Comparison of ENCODE assay signal across 10 cellular contexts in the genomic region with DNA sequence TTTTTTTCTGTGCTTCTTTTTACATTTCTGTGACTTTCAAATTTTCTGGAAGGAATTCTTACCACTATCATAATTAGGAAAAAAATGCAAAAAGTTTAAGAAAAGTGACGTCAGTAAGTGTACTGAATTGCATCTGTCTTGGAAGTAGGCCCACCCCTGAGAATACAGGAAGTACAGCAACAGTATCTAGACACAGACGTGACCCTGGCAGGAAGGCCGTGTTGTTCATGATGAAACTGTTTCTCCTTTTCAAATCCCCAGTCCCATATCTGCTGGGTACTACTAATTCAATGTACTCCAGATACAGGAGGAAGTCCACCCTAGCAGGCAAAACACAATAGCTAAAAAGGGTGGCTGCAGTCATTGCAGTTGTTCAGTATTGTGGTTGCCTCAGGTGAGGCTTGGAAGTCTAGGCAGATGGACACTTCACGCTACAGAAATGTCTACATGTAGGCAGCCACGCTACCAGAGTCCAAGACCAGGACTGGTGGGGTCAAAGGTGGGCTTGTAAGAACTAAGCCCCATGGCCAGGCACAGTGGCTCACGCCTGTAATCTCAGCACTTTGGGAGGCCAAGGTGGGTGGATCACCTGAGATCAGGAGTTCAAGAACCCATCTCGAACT. TPM values are rescaled to one million over a fixed set of nuclear protein-coding genes. Genes with fewer than 3 reads are reported as not detected.
DNase-seq lines count a peak whose midpoint lies in the region; ATAC-seq and TF ChIP-seq lines count a peak whose summit lies in the region.
"Had no signal": no experiment of that assay in that cellular context is flagged by ENCODE, and none has a peak within 500 bp of the region (broad histone marks: within the 10 kb centered on the region; RNA-seq: fewer than 3 reads in every experiment).

No MANE protein-coding gene starts in this region.

- H3K4me2 ChIP-seq in GM23338 = no peak overlapping the region

- no peaks in the 10 kb centered on the region for H3K9me3 ChIP-seq in CD8-positive, alpha-beta memory T cell (ENCODE audit: low read length)
- no peaks in the 10 kb centered on the region for H3K9me3 ChIP-seq in T-helper 17 cell (ENCODE audit: control insufficient read depth, low read length, poor library complexity, severe bottlenecking)
- H3K9me3 ChIP-seq in suprapubic skin = no peaks in the 10 kb centered on the region
- H3K9me3 ChIP-seq in effector memory CD4-positive, alpha-beta T cell (ENCODE audit: control insufficient read depth, low read length) = no peaks in the 10 kb centered on the region

- H3K79me2 ChIP-seq in GM23338 (replicated peaks; ENCODE audit: insufficient read depth) = no peaks in the 10 kb centered on the region

- no peaks in the 10 kb centered on the region for H3F3A ChIP-seq in GM23338 (replicated peaks; ENCODE audit: low read depth)

- peak in 1 of 5 donors; percentile 37 for DNase-seq in CD8-positive, alpha-beta memory T cell
- DNase-seq in T-helper 17 cell (no peak), fibroblast of the aortic adventitia (ENCODE audit: low read depth) (peak; percentile 81), pons (ENCODE audit: low spot score) (peak; percentile 78), activated gamma-delta T cell (lab: John Stamatoyannopoulos, UW) (no peak), suprapubic skin (ENCODE audit: low spot score in 2 of 2) (no peak), GM23338 (ENCODE audit: low spot score) (no peak)
- DNase-seq in effector memory CD4-positive, alpha-beta T cell = no peak
- DNase-seq: NCI-H2029 had no signal

- POLR2A ChIA-PET in CD8-positive, alpha-beta memory T cell (lab: Charles Lee) = no interaction called here

- TF ChIP-seq CTCF in fibroblast of the aortic adventitia (IDR thresholded peaks at IDR 0.05; ENCODE audit: insufficient read depth, low read length) (no peak), suprapubic skin (IDR thresholded peaks at IDR 0.05) (no peak), GM23338 (conservative IDR thresholded peaks at IDR 0.05; ENCODE audit: low read depth in 2 of 2) (no peak)

- peaks cover 0 to 2% (median 0%) of the 10 kb centered on the region in 5 donors for H3K9me3 Mint-ChIP-seq in CD8-positive, alpha-beta memory T cell
- H3K9me3 Mint-ChIP-seq in GM23338 = no peaks in the 10 kb centered on the region; the same call in 2 of the 3 replicates
- H3K9me3 Mint-ChIP-seq: brain had no signal

- H3K4me3 ChIP-seq in CD8-positive, alpha-beta memory T cell (ENCODE audit: low read length) = no peak overlapping the region
- no peak overlapping the region for H3K4me3 ChIP-seq in fibroblast of the aortic adventitia (ENCODE audit: low read depth, low read length)
- H3K4me3 ChIP-seq in suprapubic skin = no peak overlapping the region
- no peak overlapping the region for H3K4me3 ChIP-seq in effector memory CD4-positive, alpha-beta T cell (ENCODE audit: insufficient read depth, low read depth, low read length, poor library complexity, severe bottlenecking)
- H3K4me3 ChIP-seq in GM23338 = no peak overlapping the region

- WGBS in suprapubic skin = 77% methylated on average over 7 of the region's 7 CpGs

- H3K36me3 ChIP-seq in CD8-positive, alpha-beta memory T cell (ENCODE audit: insufficient read depth, low read length) = no peaks in the 10 kb centered on the region
- H3K36me3 ChIP-seq in suprapubic skin = no peaks in the 10 kb centered on the region
- H3K36me3 ChIP-seq in effector memory CD4-positive, alpha-beta T cell (ENCODE audit: control insufficient read depth, insufficient read depth, low read length) = no peaks in the 10 kb centered on the region
- H3K36me3 ChIP-seq in GM23338 (ENCODE audit: insufficient read depth) = no peaks in the 10 kb centered on the region

- no peak overlapping the region for H3K27ac ChIP-seq in CD8-positive, alpha-beta memory T cell (ENCODE audit: low read depth, low read length)
- H3K27ac ChIP-seq in suprapubic skin (no peak overlapping the region), GM23338 (ENCODE audit: low read depth) (no peak overlapping the region)
- H3K27ac ChIP-seq in effector memory CD4-positive, alpha-beta T cell (ENCODE audit: insufficient read depth, low read length, poor library complexity, severe bottlenecking) = no peak overlapping the region

- ATAC-seq in T-helper 17 cell (peak; percentile 49), GM23338 (no peak)

- H4K20me1 ChIP-seq in GM23338 (replicated peaks; ENCODE audit: insufficient read depth) = no peaks in the 10 kb centered on the region

- CTCF ChIA-PET in CD8-positive, alpha-beta memory T cell (lab: Charles Lee) = interaction anchor here (1.0 to 1.3 kb wide), 3 partner anchors 18 to 89 kb away, joined by 3 to 4 read pairs (median 4); partner anchors contain the start of gene ITM2B

- peaks cover 24 to 45% (median 25%) of the 10 kb centered on the region in 3 donors for H3K4me1 Mint-ChIP-seq in CD8-positive, alpha-beta memory T cell
- H3K4me1 Mint-ChIP-seq in T-helper 17 cell (peaks cover 19% of the 10 kb centered on the region), GM23338 (no peaks in the 10 kb centered on the region)
- H3K4me1 Mint-ChIP-seq: brain had no signal

- H3K4me3 Mint-ChIP-seq in CD8-positive, alpha-beta memory T cell = peak overlapping the region in 2 of 7 donors; percentile 49 to 52
- H3K4me3 Mint-ChIP-seq in T-helper 17 cell (no peak overlapping the region), GM23338 (no peak overlapping the region)
- H3K4me3 Mint-ChIP-seq: brain had no signal

- no peaks in the 10 kb centered on the region for H3K27me3 Mint-ChIP-seq in CD8-positive, alpha-beta memory T cell
- H3K27me3 Mint-ChIP-seq in T-helper 17 cell = no peaks in the 10 kb centered on the region
- peaks cover 2% of the 10 kb centered on the region for H3K27me3 Mint-ChIP-seq in GM23338 (ENCODE audit: insufficient read depth, low read depth, poor library complexity)
- H3K27me3 Mint-ChIP-seq: brain had no signal

- H2AFZ ChIP-seq in GM23338 = no peak overlapping the region

- H3K36me3 Mint-ChIP-seq in CD8-positive, alpha-beta memory T cell = peaks cover 0 to 7% (median 0%) of the 10 kb centered on the region in 3 donors
- peaks cover 3% of the 10 kb centered on the region for H3K36me3 Mint-ChIP-seq in T-helper 17 cell (ENCODE audit: low read depth)
- no peaks in the 10 kb centered on the region; the same call in 2 of the 3 replicates for H3K36me3 Mint-ChIP-seq in GM23338 (ENCODE audit: low read depth)
- H3K36me3 Mint-ChIP-seq: brain had no signal

- no peaks in the 10 kb centered on the region for H3K9me2 ChIP-seq in GM23338 (ENCODE audit: insufficient read depth)

- peaks cover 11% of the 10 kb centered on the region for H3K4me1 ChIP-seq in CD8-positive, alpha-beta memory T cell (ENCODE audit: insufficient read depth, low read length)
- H3K4me1 ChIP-seq in suprapubic skin (peaks cover 6% of the 10 kb centered on the region), GM23338 (ENCODE audit: insufficient read depth) (no peaks in the 10 kb centered on the region)
- peaks cover 6% of the 10 kb centered on the region for H3K4me1 ChIP-seq in effector memory CD4-positive, alpha-beta T cell (ENCODE audit: control insufficient read depth, insufficient read depth, low read length, poor library complexity, severe bottlenecking)

- H3K27me3 ChIP-seq in CD8-positive, alpha-beta memory T cell (ENCODE audit: insufficient read depth, low read length, poor library complexity, severe bottlenecking) = no peaks in the 10 kb centered on the region
- H3K27me3 ChIP-seq in suprapubic skin (no peaks in the 10 kb centered on the region), GM23338 (ENCODE audit: insufficient read depth) (no peaks in the 10 kb centered on the region)
- no peaks in the 10 kb centered on the region for H3K27me3 ChIP-seq in effector memory CD4-positive, alpha-beta T cell (replicated peaks; ENCODE audit: control insufficient read depth, insufficient read depth, low read length, poor library complexity, severe bottlenecking)

- TF ChIP-seq POLR2A in suprapubic skin (IDR thresholded peaks at IDR 0.05) = no peak

- TF ChIP-seq EP300 in suprapubic skin (IDR thresholded peaks at IDR 0.05) = no peak

- H3K27ac Mint-ChIP-seq in CD8-positive, alpha-beta memory T cell = peak overlapping the region; percentile 31 to 90 (median 66)
- peak overlapping the region; percentile 65 for H3K27ac Mint-ChIP-seq in T-helper 17 cell
- no peak overlapping the region for H3K27ac Mint-ChIP-seq in GM23338
- H3K27ac Mint-ChIP-seq: brain had no signal

TF ChIP-seq in GM23338, 12 proteins besides CTCF, POLR2A, EP300 and RAD21 (continues in another document):
- TF ChIP-seq EZH2phosphoT487 (IDR thresholded peaks at IDR 0.05; ENCODE audit: unreplicated experiment) (no peak), ZNF114 (CRISPR knock-in tag; IDR thresholded peaks at IDR 0.05) (no peak), ZNF331 (CRISPR knock-in tag; IDR thresholded peaks at IDR 0.05; ENCODE audit: low read depth) (no peak), CREB1 (CRISPR knock-in tag; IDR thresholded peaks at IDR 0.05; ENCODE audit: low read depth) (no peak)
- TF ChIP-seq, protein P1, sequence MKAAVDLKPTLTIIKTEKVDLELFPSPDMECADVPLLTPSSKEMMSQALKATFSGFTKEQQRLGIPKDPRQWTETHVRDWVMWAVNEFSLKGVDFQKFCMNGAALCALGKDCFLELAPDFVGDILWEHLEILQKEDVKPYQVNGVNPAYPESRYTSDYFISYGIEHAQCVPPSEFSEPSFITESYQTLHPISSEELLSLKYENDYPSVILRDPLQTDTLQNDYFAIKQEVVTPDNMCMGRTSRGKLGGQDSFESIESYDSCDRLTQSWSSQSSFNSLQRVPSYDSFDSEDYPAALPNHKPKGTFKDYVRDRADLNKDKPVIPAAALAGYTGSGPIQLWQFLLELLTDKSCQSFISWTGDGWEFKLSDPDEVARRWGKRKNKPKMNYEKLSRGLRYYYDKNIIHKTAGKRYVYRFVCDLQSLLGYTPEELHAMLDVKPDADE (IDR thresholded peaks at IDR 0.05) = no peak

RNA-seq across cellular contexts. Expression of gene MED4, which starts 49.6 kb away (rescaled TPM):
- total RNA-seq in CD8-positive, alpha-beta memory T cell = 10 to 100 TPM; 61.1 to 68.1 TPM
- polyA plus RNA-seq in CD8-positive, alpha-beta memory T cell = 105 TPM
- total RNA-seq in T-helper 17 cell = 10 to 100 TPM; 47.4 to 62.5 TPM
- total RNA-seq in fibroblast of the aortic adventitia (ENCODE audit: low replicate concordance) = 22.9 and 31.5 TPM in 2 replicates
- 10 to 100 TPM; 34.7 to 46.3 (median 40.6) TPM for total RNA-seq in suprapubic skin
- total RNA-seq in GM23338 (2014; rRNA removed; shearing (Covaris generic)) = 29.0 and 38.8 TPM in 2 replicates
- 80.6 and 92.5 TPM in 2 replicates for polyA plus RNA-seq in GM23338 (2016; fragmentation: Nextera tagmentation; extraction: Ambion mirVana)

Comparison
In these comparisons a context has a peak if more than half of its experiments do, and no peak if none do; other contexts are left out.
1. DNase-seq: peak in fibroblast of the aortic adventitia (single experiment) and pons (single experiment); none in T-helper 17 cell (0 of 3), activated gamma-delta T cell (single experiment), suprapubic skin (0 of 2), effector memory CD4-positive, alpha-beta T cell (0 of 3) and GM23338 (single experiment).